In genomic region chr7:82247814-82248433, GRCh38 we compare ENCODE assay signal across 9 cellular contexts.
DNase-seq lines count a peak whose midpoint lies in the region; TF ChIP-seq lines count a peak whose summit lies in the region.
"Had no signal": no experiment of that assay in that cellular context is flagged by ENCODE, and none has a peak within 500 bp of the region (broad histone marks: within the 10 kb centered on the region; RNA-seq: fewer than 3 reads in every experiment).

No MANE protein-coding gene starts in this region.

- WGBS in mammary epithelial cell (ENCODE audit: low coverage, missing lambda C conversion rate), result 88% methylated on average over 3 of the region's 3 CpGs

- no peak overlapping the region for H2AFZ ChIP-seq in MM.1S (ENCODE audit: low read length)
- no peak overlapping the region for H2AFZ ChIP-seq in mammary epithelial cell (ENCODE audit: low read depth, low read length)

- no peaks in the 10 kb centered on the region for H3K27me3 ChIP-seq in MM.1S (replicated peaks; ENCODE audit: insufficient read depth, low read length)
- H3K27me3 ChIP-seq in mammary epithelial cell (ENCODE audit: insufficient read depth, low read length), result no peaks in the 10 kb centered on the region

- no peaks in the 10 kb centered on the region for H3K79me2 ChIP-seq in MM.1S (ENCODE audit: low read length)
- no peaks in the 10 kb centered on the region for H3K79me2 ChIP-seq in mammary epithelial cell (ENCODE audit: insufficient read depth, low read length)

- BruUV-seq in mammary epithelial cell (replicated peaks; lab: Mats Ljungman, UMichigan), result no TSS peak

- H3K4me1 ChIP-seq in MM.1S (ENCODE audit: low read length), result no peaks in the 10 kb centered on the region; the same call in 1 of the 2 replicates
- no peaks in the 10 kb centered on the region for H3K4me1 ChIP-seq in mammary epithelial cell (ENCODE audit: insufficient read depth, low read length)

- in situ Hi-C loops in mammary epithelial cell (cut with MboI; ENCODE audit: low sequenced_read_pairs in 2 of 2), result loop anchor here in 1 of 2 donors (25.0 kb wide), 1 partner anchor 314 kb away; no protein-coding TSS in a partner anchor

- H3K9ac ChIP-seq in MM.1S (ENCODE audit: low read length) (no peak overlapping the region), mammary epithelial cell (ENCODE audit: insufficient read depth, low read length) (no peak overlapping the region)

- H3K27me3 Mint-ChIP-seq in neural crest cell (ENCODE audit: low read depth), result no peaks in the 10 kb centered on the region
- H3K27me3 Mint-ChIP-seq in activated T-helper 1 cell treated with anti-CD3 and anti-CD28 coated beads, Interleukin-12 subunit alpha, Interleukin-12 subunit beta, Interleukin-2, Interleukin-4 antibody, amounts not matched to agents 30 ng/mL and 10 ng/mL and 1 ng/mL, durations not matched to agents 14 hours and 24 hours and 36 hours (ENCODE audit: insufficient read depth), result no peaks in the 10 kb centered on the region

- H3K27ac Mint-ChIP-seq in neural crest cell (ENCODE audit: unreplicated experiment), result no peak overlapping the region
- H3K27ac Mint-ChIP-seq in activated T-helper 1 cell treated with anti-CD3 and anti-CD28 coated beads, Interleukin-12 subunit alpha, Interleukin-12 subunit beta, Interleukin-2, Interleukin-4 antibody, amounts not matched to agents 30 ng/mL and 10 ng/mL and 1 ng/mL, durations not matched to agents 14 hours and 24 hours and 36 hours, result no peak overlapping the region

- DNase-seq in EL, result peak; percentile 18
- peak; percentile 15 for DNase-seq in MM.1S
- peak; percentile 6 for DNase-seq in mammary epithelial cell
- no peak for DNase-seq in neural crest cell (ENCODE audit: low read depth, low spot score)
- DNase-seq in activated T-helper 1 cell treated with anti-CD3 and anti-CD28 coated beads, Interleukin-12 subunit alpha, Interleukin-12 subunit beta, Interleukin-2, Interleukin-4 antibody, amounts not matched to agents 30 ng/mL and 10 ng/mL and 1 ng/mL, durations not matched to agents 14 hours and 24 hours and 36 hours (ENCODE audit: low spot score), result no peak
- DNase-seq in HuH-7.5 (ENCODE audit: low spot score), result no peak
- no peak for DNase-seq in T1000 (lab: John Stamatoyannopoulos, UW)
- DNase-seq in activated CD4-positive, alpha-beta T cell treated with anti-CD3 and anti-CD28 coated beads for 4 hours, result no peak
- DNase-seq: activated naive CD4-positive, alpha-beta T cell treated with anti-CD3 and anti-CD28 coated beads, Interleukin-2, amount 50 U/mL, for 16 hours had no signal

- no peaks in the 10 kb centered on the region for H3F3A ChIP-seq in MM.1S (ENCODE audit: insufficient read depth, low read length)

- intact Hi-C loops in mammary epithelial cell (cut with micrococcal nuclease), result no loop called here
- intact Hi-C loops in activated T-helper 1 cell treated with anti-CD3 and anti-CD28 coated beads, Interleukin-12 subunit alpha, Interleukin-12 subunit beta, Interleukin-2, Interleukin-4 antibody, amounts not matched to agents 30 ng/mL and 10 ng/mL and 1 ng/mL, durations not matched to agents 14 hours and 24 hours and 36 hours (cut with micrococcal nuclease), result no loop called here

- H3K9me3 ChIP-seq in MM.1S (replicated peaks; ENCODE audit: insufficient read depth, low read length) (no peaks in the 10 kb centered on the region), mammary epithelial cell (replicated peaks; ENCODE audit: insufficient read depth, low read length) (no peaks in the 10 kb centered on the region)

- H3K9me2 ChIP-seq in MM.1S (replicated peaks; ENCODE audit: insufficient read depth, low read length), result no peaks in the 10 kb centered on the region

- no peaks in the 10 kb centered on the region for H3K36me3 Mint-ChIP-seq in neural crest cell (ENCODE audit: low read depth)
- H3K36me3 Mint-ChIP-seq in activated T-helper 1 cell treated with anti-CD3 and anti-CD28 coated beads, Interleukin-12 subunit alpha, Interleukin-12 subunit beta, Interleukin-2, Interleukin-4 antibody, amounts not matched to agents 30 ng/mL and 10 ng/mL and 1 ng/mL, durations not matched to agents 14 hours and 24 hours and 36 hours (ENCODE audit: low read depth), result no peaks in the 10 kb centered on the region

- H3K27ac ChIP-seq in MM.1S (ENCODE audit: low read length) (no peak overlapping the region), mammary epithelial cell (ENCODE audit: insufficient read depth, low read depth, low read length) (no peak overlapping the region)

- no peaks in the 10 kb centered on the region for H3K36me3 ChIP-seq in MM.1S (replicated peaks; ENCODE audit: insufficient read depth, low read length)
- no peaks in the 10 kb centered on the region for H3K36me3 ChIP-seq in mammary epithelial cell (ENCODE audit: insufficient read depth, low read length)

- no peak overlapping the region for H3K4me3 ChIP-seq in MM.1S (ENCODE audit: low read length)
- no peak overlapping the region for H3K4me3 ChIP-seq in mammary epithelial cell (replicated peaks in 1 of 3; ENCODE audit: insufficient read depth in 1 of 3, low read depth in 2 of 3, low read length in 3 of 3)

- dilution Hi-C loops in mammary epithelial cell (cut with HindIII; ENCODE audit: low sequenced_read_pairs), result no loop called here

- no peaks in the 10 kb centered on the region for H3K4me1 Mint-ChIP-seq in neural crest cell
- H3K4me1 Mint-ChIP-seq in activated T-helper 1 cell treated with anti-CD3 and anti-CD28 coated beads, Interleukin-12 subunit alpha, Interleukin-12 subunit beta, Interleukin-2, Interleukin-4 antibody, amounts not matched to agents 30 ng/mL and 10 ng/mL and 1 ng/mL, durations not matched to agents 14 hours and 24 hours and 36 hours (ENCODE audit: low read depth), result no peaks in the 10 kb centered on the region

- CTCF ChIA-PET in mammary epithelial cell (lab: Charles Lee; ENCODE audit: low non-redundant PET), result no interaction called here

- TF ChIP-seq CTCF in MM.1S (IDR thresholded peaks at IDR 0.05; ENCODE audit: low read length) (peak; percentile 51), mammary epithelial cell (conservative IDR thresholded peaks at IDR 0.05 in 1 of 2, IDR thresholded peaks at IDR 0.05 in 1 of 2; ENCODE audit: extremely low read depth in 1 of 2, insufficient read depth in 1 of 2, low read depth in 1 of 2, low read length in 2 of 2) (peak; percentile 72 to 74), neural crest cell (conservative IDR thresholded peaks at IDR 0.05) (peak; percentile 45)

- H3K4me3 Mint-ChIP-seq in neural crest cell, result no peak overlapping the region
- H3K4me3 Mint-ChIP-seq in activated T-helper 1 cell treated with anti-CD3 and anti-CD28 coated beads, Interleukin-12 subunit alpha, Interleukin-12 subunit beta, Interleukin-2, Interleukin-4 antibody, amounts not matched to agents 30 ng/mL and 10 ng/mL and 1 ng/mL, durations not matched to agents 14 hours and 24 hours and 36 hours, result no peak overlapping the region

- no peaks in the 10 kb centered on the region for H3K9me3 Mint-ChIP-seq in neural crest cell
- H3K9me3 Mint-ChIP-seq in activated T-helper 1 cell treated with anti-CD3 and anti-CD28 coated beads, Interleukin-12 subunit alpha, Interleukin-12 subunit beta, Interleukin-2, Interleukin-4 antibody, amounts not matched to agents 30 ng/mL and 10 ng/mL and 1 ng/mL, durations not matched to agents 14 hours and 24 hours and 36 hours, result no peaks in the 10 kb centered on the region

- H3K4me2 ChIP-seq in MM.1S (ENCODE audit: low read depth, low read length) (no peak overlapping the region), mammary epithelial cell (ENCODE audit: insufficient read depth, low read depth, low read length) (no peak overlapping the region)

- no peaks in the 10 kb centered on the region for H4K20me1 ChIP-seq in MM.1S (ENCODE audit: insufficient read depth, low read length)
- H4K20me1 ChIP-seq in mammary epithelial cell (ENCODE audit: insufficient read depth, low read length), result no peaks in the 10 kb centered on the region

Comparison
In these comparisons a context has a peak if more than half of its experiments do, and no peak if none do; other contexts are left out.
1. DNase-seq: peak in EL (single experiment), MM.1S (single experiment) and mammary epithelial cell (single experiment); none in neural crest cell (single experiment), activated T-helper 1 cell treated with anti-CD3 and anti-CD28 coated beads, Interleukin-12 subunit alpha, Interleukin-12 subunit beta, Interleukin-2, Interleukin-4 antibody, amounts not matched to agents 30 ng/mL and 10 ng/mL and 1 ng/mL, durations not matched to agents 14 hours and 24 hours and 36 hours (single experiment), HuH-7.5 (single experiment), T1000 (single experiment) and activated CD4-positive, alpha-beta T cell treated with anti-CD3 and anti-CD28 coated beads for 4 hours (0 of 2).
2. Peak in every context shown above with its lines, with median percentiles within 50 percentile points of each other: CTCF ChIP-seq.